8 cellular contexts compared by ENCODE assay signal in genomic region chr5:65100846-65101678, GRCh38.
DNase-seq lines count a peak whose midpoint lies in the region; ATAC-seq and TF ChIP-seq lines count a peak whose summit lies in the region.

No MANE protein-coding gene starts in this region.

- POLR2A ChIA-PET in activated CD8-positive, alpha-beta T cell treated with anti-CD3 and anti-CD28 coated beads, Interleukin-2, amount 10 ng/mL, durations not matched to agents 7 days and 5 days (lab: Charles Lee) = no interaction called here

- H3K9me3 Mint-ChIP-seq in activated CD8-positive, alpha-beta T cell treated with anti-CD3 and anti-CD28 coated beads, Interleukin-2, amount 10 ng/mL, durations not matched to agents 7 days and 5 days (ENCODE audit: insufficient read depth) = no peaks in the 10 kb centered on the region

- H3K4me1 ChIP-seq in psoas muscle = peaks cover 4% of the 10 kb centered on the region

- WGBS in psoas muscle, 3 donors = 47 to 58% (median 49%) methylated on average over 9 of the region's 9 CpGs

- no peaks in the 10 kb centered on the region for H3K27me3 ChIP-seq in psoas muscle (ENCODE audit: insufficient read depth in 3 of 3, low read length in 2 of 3)

- no peaks in the 10 kb centered on the region for H3K36me3 ChIP-seq in psoas muscle (ENCODE audit: insufficient read depth in 1 of 2, low read depth in 1 of 2)

- CTCF ChIA-PET in activated CD8-positive, alpha-beta T cell treated with anti-CD3 and anti-CD28 coated beads, Interleukin-2, amount 10 ng/mL, durations not matched to agents 7 days and 5 days (lab: Charles Lee) = interaction anchor here (1.1 to 1.8 kb wide), 6 partner anchors 14 to 382 kb away, joined by 3 to 6 read pairs (median 4); no protein-coding TSS in a partner anchor

- peaks cover 4% of the 10 kb centered on the region for H3K27me3 Mint-ChIP-seq in activated CD8-positive, alpha-beta T cell treated with anti-CD3 and anti-CD28 coated beads, Interleukin-2, amount 10 ng/mL, durations not matched to agents 7 days and 5 days (ENCODE audit: low read depth)

- TF ChIP-seq CTCF in AG10803 (conservative IDR thresholded peaks at IDR 0.05; ENCODE audit: low read length) (peak; percentile 77), GM12872 (IDR thresholded peaks at IDR 0.05; ENCODE audit: insufficient read depth, low read depth, low read length) (peak; percentile 59), psoas muscle (IDR thresholded peaks at IDR 0.05) (peak; percentile 51)

- H3K27ac Mint-ChIP-seq in activated CD8-positive, alpha-beta T cell treated with anti-CD3 and anti-CD28 coated beads, Interleukin-2, amount 10 ng/mL, durations not matched to agents 7 days and 5 days = peak overlapping the region; percentile 4

- H3K9me3 ChIP-seq in psoas muscle = no peaks in the 10 kb centered on the region

- H3K27ac ChIP-seq in psoas muscle = no peak overlapping the region

- intact Hi-C loops in psoas muscle (cut with DNase I) = loop anchor here (2.0 to 10.0 kb wide), 5 partner anchors 64 to 382 kb away; partner anchors contain the start of gene ADAMTS6 (in 1 of the 2)

- ATAC-seq in activated CD8-positive, alpha-beta T cell treated with anti-CD3 and anti-CD28 coated beads, Interleukin-2, amount 10 ng/mL, durations not matched to agents 7 days and 5 days = no peak
- peak in 3 of 4 donors; percentile 58 to 70 (median 70) for ATAC-seq in psoas muscle
- no peak for ATAC-seq in HG03039 (IDR thresholded peaks at IDR 0.05; ENCODE audit: unreplicated experiment)
- ATAC-seq in GM18498 (IDR thresholded peaks at IDR 0.05; ENCODE audit: unreplicated experiment) = no peak

- H3K36me3 Mint-ChIP-seq in activated CD8-positive, alpha-beta T cell treated with anti-CD3 and anti-CD28 coated beads, Interleukin-2, amount 10 ng/mL, durations not matched to agents 7 days and 5 days (ENCODE audit: low read depth) = no peaks in the 10 kb centered on the region

- peaks cover 51% of the 10 kb centered on the region for H3K4me1 Mint-ChIP-seq in activated CD8-positive, alpha-beta T cell treated with anti-CD3 and anti-CD28 coated beads, Interleukin-2, amount 10 ng/mL, durations not matched to agents 7 days and 5 days (ENCODE audit: low read depth)

- no peak overlapping the region for H3K4me3 ChIP-seq in AG10803 (ENCODE audit: low read length)
- H3K4me3 ChIP-seq in psoas muscle = no peak overlapping the region

- DNase-seq in AG10803 (ENCODE audit: low read depth) (peak; percentile 80), NCI-H2081 (lab: John Stamatoyannopoulos, UW) (peak; percentile 28 to 63), globus pallidus (ENCODE audit: low spot score) (peak; percentile 24), psoas muscle (peak; percentile 37 to 65)
- peak; percentile 32 for DNase-seq in activated CD8-positive, alpha-beta T cell treated with anti-CD3 and anti-CD28 coated beads, Interleukin-2, amount 10 ng/mL, durations not matched to agents 7 days and 5 days

- H3K4me3 Mint-ChIP-seq in activated CD8-positive, alpha-beta T cell treated with anti-CD3 and anti-CD28 coated beads, Interleukin-2, amount 10 ng/mL, durations not matched to agents 7 days and 5 days = no peak overlapping the region

Comparison
In these comparisons a context has a peak if more than half of its experiments do, and no peak if none do; other contexts are left out.
1. DNase-seq: peak in every context shown above with its lines; median percentile 80 in AG10803; 51 in psoas muscle; 46 in NCI-H2081; 32 in activated CD8-positive, alpha-beta T cell treated with anti-CD3 and anti-CD28 coated beads, Interleukin-2, amount 10 ng/mL, durations not matched to agents 7 days and 5 days; 24 in globus pallidus.
2. ATAC-seq: peak in psoas muscle (3 of 4); none in activated CD8-positive, alpha-beta T cell treated with anti-CD3 and anti-CD28 coated beads, Interleukin-2, amount 10 ng/mL, durations not matched to agents 7 days and 5 days (single experiment), HG03039 (single experiment) and GM18498 (single experiment).
3. Peak in every context shown above with its lines, with median percentiles within 50 percentile points of each other: CTCF ChIP-seq.